In the genomic region with DNA sequence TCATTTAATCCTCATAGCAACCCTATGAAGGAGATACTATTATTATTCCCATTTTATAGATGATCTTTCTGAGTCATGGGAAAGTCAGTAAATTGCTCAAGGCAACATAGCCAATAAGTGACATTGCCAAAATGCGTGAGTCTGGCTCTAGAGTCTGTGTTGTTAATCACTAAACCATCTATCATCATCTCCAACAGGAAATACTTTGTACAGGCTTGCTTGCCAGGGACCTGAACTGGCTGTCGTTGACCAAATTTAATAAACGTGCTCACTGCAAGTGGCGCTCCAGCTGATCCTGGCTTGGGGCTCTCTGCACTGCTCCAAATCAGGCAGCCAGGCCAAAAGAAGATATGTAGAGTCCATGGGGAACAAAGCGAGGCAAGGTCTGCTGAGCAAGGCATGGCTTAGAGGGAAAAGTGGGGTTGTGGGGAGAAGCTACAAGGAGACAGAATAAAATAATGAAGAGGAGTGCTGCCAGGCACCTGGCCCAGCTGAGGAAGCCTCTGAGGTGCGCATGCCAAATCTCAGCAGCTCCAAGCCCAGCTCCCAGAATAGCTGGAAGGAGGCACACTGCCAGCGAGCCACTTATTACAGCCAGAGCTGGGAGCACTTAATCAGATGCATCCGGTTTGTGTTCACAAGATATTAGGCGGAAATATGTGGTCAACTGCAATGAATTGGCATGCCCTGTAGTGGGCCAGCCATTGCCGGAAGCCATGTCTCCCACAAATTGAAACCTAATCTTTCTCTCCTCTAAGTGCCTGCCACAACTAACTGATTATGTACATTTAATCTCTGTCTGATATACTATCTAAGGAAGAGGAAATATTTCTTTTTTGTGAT, we compare ENCODE assay signal across 1 cellular context.
TF ChIP-seq lines count a peak whose summit lies in the region.

No MANE protein-coding gene starts in this region.

TF ChIP-seq in SK-N-SH treated with all-trans-retinoic acid at 6 μM for 48 hours, 23 proteins besides CTCF, POLR2A, EP300 and RAD21 (continued from another document):
- TF ChIP-seq, protein P1, sequence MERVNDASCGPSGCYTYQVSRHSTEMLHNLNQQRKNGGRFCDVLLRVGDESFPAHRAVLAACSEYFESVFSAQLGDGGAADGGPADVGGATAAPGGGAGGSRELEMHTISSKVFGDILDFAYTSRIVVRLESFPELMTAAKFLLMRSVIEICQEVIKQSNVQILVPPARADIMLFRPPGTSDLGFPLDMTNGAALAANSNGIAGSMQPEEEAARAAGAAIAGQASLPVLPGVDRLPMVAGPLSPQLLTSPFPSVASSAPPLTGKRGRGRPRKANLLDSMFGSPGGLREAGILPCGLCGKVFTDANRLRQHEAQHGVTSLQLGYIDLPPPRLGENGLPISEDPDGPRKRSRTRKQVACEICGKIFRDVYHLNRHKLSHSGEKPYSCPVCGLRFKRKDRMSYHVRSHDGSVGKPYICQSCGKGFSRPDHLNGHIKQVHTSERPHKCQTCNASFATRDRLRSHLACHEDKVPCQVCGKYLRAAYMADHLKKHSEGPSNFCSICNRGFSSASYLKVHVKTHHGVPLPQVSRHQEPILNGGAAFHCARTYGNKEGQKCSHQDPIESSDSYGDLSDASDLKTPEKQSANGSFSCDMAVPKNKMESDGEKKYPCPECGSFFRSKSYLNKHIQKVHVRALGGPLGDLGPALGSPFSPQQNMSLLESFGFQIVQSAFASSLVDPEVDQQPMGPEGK (CRISPR knock-in tag; IDR thresholded peaks at IDR 0.05; ENCODE audit: borderline replicate concordance) = peak; percentile 75; the same call in 1 of the 2 replicates
- TF ChIP-seq CSRNP3 (CRISPR knock-in tag; IDR thresholded peaks at IDR 0.05) = peak; percentile 29; the same call in 1 of the 2 replicates
- TF ChIP-seq ZNF8 (CRISPR knock-in tag; IDR thresholded peaks at IDR 0.05) = peak; percentile 62; the same call in 1 of the 2 replicates
- TF ChIP-seq RARB (CRISPR knock-in tag; IDR thresholded peaks at IDR 0.05) = peak; percentile 42; the same call in 1 of the 2 replicates
- peak; percentile 33; the same call in 1 of the 2 replicates for TF ChIP-seq ZNF565 (CRISPR knock-in tag; conservative IDR thresholded peaks at IDR 0.05; ENCODE audit: low read depth)
- TF ChIP-seq BACH2 (CRISPR knock-in tag; IDR thresholded peaks at IDR 0.05; ENCODE audit: borderline replicate concordance) = no peak
- TF ChIP-seq GLIS3 (CRISPR knock-in tag; IDR thresholded peaks at IDR 0.05) = peak; percentile 97; the same call in 1 of the 2 replicates
- no peak for TF ChIP-seq PPARA (CRISPR knock-in tag; IDR thresholded peaks at IDR 0.05; ENCODE audit: borderline replicate concordance)
- no peak for TF ChIP-seq ZFP30 (CRISPR knock-in tag; IDR thresholded peaks at IDR 0.05)
- TF ChIP-seq ISL1 (CRISPR knock-in tag; IDR thresholded peaks at IDR 0.05) = peak; percentile 99
